ENCODE assay signal across 9 cellular contexts in the genomic region with DNA sequence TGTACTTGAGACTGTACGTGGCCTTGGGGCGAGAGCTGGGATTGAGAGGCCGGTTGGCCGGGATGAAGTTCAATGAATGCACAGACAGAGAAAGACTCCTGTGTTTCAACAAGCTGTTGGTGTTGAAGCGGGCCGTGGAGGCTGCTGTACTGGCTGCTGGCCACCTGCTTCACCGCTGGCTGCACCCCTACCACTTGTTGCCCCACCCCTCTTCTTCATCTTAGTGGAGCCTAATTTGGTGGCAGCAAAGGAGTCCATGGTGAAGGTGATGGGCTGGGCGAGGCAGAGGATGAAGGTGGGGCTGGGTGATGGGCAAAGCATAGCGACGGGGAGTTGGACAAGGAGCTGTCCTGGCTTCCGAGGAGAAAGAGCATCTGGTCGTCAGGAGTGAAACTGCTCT. TPM values are rescaled to one million over a fixed set of nuclear protein-coding genes. Genes with fewer than 3 reads are reported as not detected.
A peak's percentile ranks its signal among the peaks of the same experiment; 100 is the strongest.
DNase-seq lines count a peak whose midpoint lies in the region; ATAC-seq and TF ChIP-seq lines count a peak whose summit lies in the region.
"Had no signal": no experiment of that assay in that cellular context is flagged by ENCODE, and none has a peak within 500 bp of the region (broad histone marks: within the 10 kb centered on the region; RNA-seq: fewer than 3 reads in every experiment).

No MANE protein-coding gene starts in this region.

- H3K36me3 ChIP-seq in ACC112 (ENCODE audit: insufficient read depth, low read length), result no peaks in the 10 kb centered on the region
- no peaks in the 10 kb centered on the region for H3K36me3 ChIP-seq in GM06990 (ENCODE audit: control insufficient read depth, insufficient read depth, low read length)

- H3K4me3 ChIP-seq in ACC112 (ENCODE audit: low read depth, low read length) (peak overlapping the region; percentile 71; the same call in 1 of the 2 replicates), GM06990 (replicated peaks; ENCODE audit: low read depth, low read length) (peak overlapping the region; percentile 70; the same call in 1 of the 2 replicates)

- H3K27me3 ChIP-seq in ACC112 (ENCODE audit: insufficient read depth, low read length) (peaks cover 14% of the 10 kb centered on the region; the same call in 1 of the 2 replicates), GM06990 (replicated peaks; ENCODE audit: control insufficient read depth, insufficient read depth, low read length) (no peaks in the 10 kb centered on the region)

- CTCF ChIA-PET in activated CD8-positive, alpha-beta T cell treated with anti-CD3 and anti-CD28 coated beads, Interleukin-2, amount 10 ng/mL, durations not matched to agents 7 days and 5 days (lab: Charles Lee), result interaction anchor here (1.1 to 2.3 kb wide), 3 partner anchors 9 to 137 kb away, joined by 3 to 6 read pairs (median 5); a partner anchor contains a TSS

- H3K4me3 Mint-ChIP-seq in activated CD8-positive, alpha-beta T cell treated with anti-CD3 and anti-CD28 coated beads, Interleukin-2, amount 10 ng/mL, durations not matched to agents 7 days and 5 days, result peak overlapping the region; percentile 26
- peak overlapping the region; percentile 76 for H3K4me3 Mint-ChIP-seq in mesothelial cell of epicardium

- no peaks in the 10 kb centered on the region for H3K36me3 Mint-ChIP-seq in activated CD8-positive, alpha-beta T cell treated with anti-CD3 and anti-CD28 coated beads, Interleukin-2, amount 10 ng/mL, durations not matched to agents 7 days and 5 days (ENCODE audit: low read depth)
- H3K36me3 Mint-ChIP-seq in mesothelial cell of epicardium, result no peaks in the 10 kb centered on the region

- H3K27me3 Mint-ChIP-seq in activated CD8-positive, alpha-beta T cell treated with anti-CD3 and anti-CD28 coated beads, Interleukin-2, amount 10 ng/mL, durations not matched to agents 7 days and 5 days (ENCODE audit: low read depth), result peaks cover 65% of the 10 kb centered on the region
- H3K27me3 Mint-ChIP-seq in mesothelial cell of epicardium (ENCODE audit: low read depth), result peaks cover 66% of the 10 kb centered on the region

- DNase-seq in GM06990 (ENCODE audit: extremely low read depth, insufficient read length) (no peak), mesothelial cell of epicardium (ENCODE audit: low spot score in 2 of 2, unreplicated experiment in 2 of 2) (peak in 1 of 2 experiments; percentile 40), kidney tubule cell (ENCODE audit: low spot score) (no peak)
- DNase-seq in activated CD8-positive, alpha-beta T cell treated with anti-CD3 and anti-CD28 coated beads, Interleukin-2, amount 10 ng/mL, durations not matched to agents 7 days and 5 days, result no peak
- no peak for DNase-seq in stimulated activated CD4-positive, alpha-beta T cell treated with anti-CD3 and anti-CD28 coated beads, Interleukin-12 subunit alpha, Interleukin-12 subunit beta, amount 100 ng/mL, for 4 hours
- DNase-seq: NCI-H1048 had no signal

- no peak overlapping the region for H3K27ac Mint-ChIP-seq in activated CD8-positive, alpha-beta T cell treated with anti-CD3 and anti-CD28 coated beads, Interleukin-2, amount 10 ng/mL, durations not matched to agents 7 days and 5 days
- H3K27ac Mint-ChIP-seq in mesothelial cell of epicardium, result no peak overlapping the region

- H3K9me3 Mint-ChIP-seq in activated CD8-positive, alpha-beta T cell treated with anti-CD3 and anti-CD28 coated beads, Interleukin-2, amount 10 ng/mL, durations not matched to agents 7 days and 5 days (ENCODE audit: insufficient read depth), result no peaks in the 10 kb centered on the region
- no peaks in the 10 kb centered on the region for H3K9me3 Mint-ChIP-seq in mesothelial cell of epicardium

- H2AFZ ChIP-seq in ACC112 (ENCODE audit: low read length, unreplicated experiment), result no peak overlapping the region

- POLR2A ChIA-PET in activated CD8-positive, alpha-beta T cell treated with anti-CD3 and anti-CD28 coated beads, Interleukin-2, amount 10 ng/mL, durations not matched to agents 7 days and 5 days (lab: Charles Lee), result interaction anchor here (2.0 kb wide), 1 partner anchor 77 kb away, joined by 7 read pairs; a partner anchor contains a TSS

- H3K4me1 Mint-ChIP-seq in activated CD8-positive, alpha-beta T cell treated with anti-CD3 and anti-CD28 coated beads, Interleukin-2, amount 10 ng/mL, durations not matched to agents 7 days and 5 days (ENCODE audit: low read depth), result peaks cover 15% of the 10 kb centered on the region
- H3K4me1 Mint-ChIP-seq in mesothelial cell of epicardium, result peaks cover 4% of the 10 kb centered on the region

- no peak for TF ChIP-seq CTCF in GM06990 (IDR thresholded peaks at IDR 0.05; ENCODE audit: insufficient read depth, low read length, poor library complexity, severe bottlenecking)
- TF ChIP-seq CTCF in mesothelial cell of epicardium (IDR thresholded peaks at IDR 0.05; ENCODE audit: unreplicated experiment), result no peak

- no peak overlapping the region for H3K27ac ChIP-seq in ACC112 (ENCODE audit: low read depth, low read length)

- ATAC-seq in activated CD8-positive, alpha-beta T cell treated with anti-CD3 and anti-CD28 coated beads, Interleukin-2, amount 10 ng/mL, durations not matched to agents 7 days and 5 days, result no peak
- no peak for ATAC-seq in HG02938 (IDR thresholded peaks at IDR 0.05; ENCODE audit: unreplicated experiment)
- ATAC-seq in HG03432 (IDR thresholded peaks at IDR 0.05; ENCODE audit: unreplicated experiment), result no peak

- no peaks in the 10 kb centered on the region for H3K4me1 ChIP-seq in ACC112 (ENCODE audit: control insufficient read depth, insufficient read depth, low read length, unreplicated experiment)

- no peaks in the 10 kb centered on the region for H3K79me2 ChIP-seq in ACC112 (ENCODE audit: control insufficient read depth, insufficient read depth, low read length, unreplicated experiment)

RNA-seq across cellular contexts. Expression of a gene that starts 7.2 kb away (rescaled TPM):
- 1 to 10 TPM; 4.1 to 4.5 TPM for total RNA-seq in activated CD8-positive, alpha-beta T cell treated with anti-CD3 and anti-CD28 coated beads, Interleukin-2, amount 10 ng/mL, durations not matched to agents 7 days and 5 days
- total RNA-seq in mesothelial cell of epicardium, result 25.5 to 29.6 TPM (median 27.9 TPM) in 3 replicates

RNA-seq across cellular contexts. Expression of a gene that starts 34.2 kb away (rescaled TPM):
- 1 to 10 TPM; 6.9 to 7.7 TPM for total RNA-seq in activated CD8-positive, alpha-beta T cell treated with anti-CD3 and anti-CD28 coated beads, Interleukin-2, amount 10 ng/mL, durations not matched to agents 7 days and 5 days
- total RNA-seq in mesothelial cell of epicardium, result 5.8 to 6.8 TPM (median 6.8 TPM) in 3 replicates

RNA-seq across cellular contexts. Expression of a gene that starts 41.2 kb away (rescaled TPM):
- not detected for total RNA-seq in activated CD8-positive, alpha-beta T cell treated with anti-CD3 and anti-CD28 coated beads, Interleukin-2, amount 10 ng/mL, durations not matched to agents 7 days and 5 days
- total RNA-seq in mesothelial cell of epicardium, result not detected in 3 replicates

RNA-seq across cellular contexts. Expression of a gene that starts 49.1 kb away (rescaled TPM):
- total RNA-seq in activated CD8-positive, alpha-beta T cell treated with anti-CD3 and anti-CD28 coated beads, Interleukin-2, amount 10 ng/mL, durations not matched to agents 7 days and 5 days, result 1 to 10 TPM; 6.7 to 9.7 TPM
- total RNA-seq in mesothelial cell of epicardium, result 26.6 to 29.2 TPM (median 26.9 TPM) in 3 replicates
